Comparison of ENCODE assay signal across 25 cellular contexts in genomic region chr2:98777076-98777475, GRCh38.
"Had no signal": no experiment of that assay in that cellular context is flagged by ENCODE, and none has a peak within 500 bp of the region (broad histone marks: within the 10 kb centered on the region; RNA-seq: fewer than 3 reads in every experiment).

No MANE protein-coding gene starts in this region.

- ATAC-seq: gastrocnemius medialis; heart left ventricle; left lobe of liver; natural killer cell treated with Interleukin-12 subunit alpha and Interleukin-12 subunit beta and Interleukin-15 and Interleukin-18, amount 100 ng/mL, for 72 hours; stimulated activated memory B cell treated with anti-CD40 and anti-IgM and Interleukin-4, amounts not matched to agents 10 μg/mL and 1 μg/mL and 100 μg/mL, for 72 hours; stimulated activated naive CD8-positive, alpha-beta T cell treated with anti-CD3 and anti-CD28 coated beads, Interleukin-15, Interleukin-2, amounts not matched to agents 100 U/mL and 50 U/mL, for 24 hours had no signal

- H3K4me2 ChIP-seq: hepatocyte had no signal

- H3K27ac ChIP-seq: coronary artery, gastrocnemius medialis, heart left ventricle, hepatocyte, right atrium auricular region, sigmoid colon, spleen, testis, tibial nerve, upper lobe of left lung had no signal

- DNase-seq: dermis blood vessel endothelial cell; effector memory CD4-positive, alpha-beta T cell; erythroblast; gastrocnemius medialis; heart left ventricle; kidney; mesenchymal stem cell; mucosa of descending colon; naive B cell; nucleus accumbens; sigmoid colon; spleen; stimulated activated CD4-positive, alpha-beta T cell treated with anti-CD3 and anti-CD28 coated beads, Interleukin-4, amount 100 ng/mL, for 4 hours; stimulated activated naive CD8-positive, alpha-beta T cell treated with anti-CD3 and anti-CD28 coated beads, Interleukin-15, Interleukin-2, amounts not matched to agents 100 U/mL and 50 U/mL, for 24 hours; substantia nigra; testis; upper lobe of left lung had no signal

- H3K27me3 ChIP-seq: gastrocnemius medialis, hepatocyte, right atrium auricular region, sigmoid colon, spleen, testis, tibial nerve, upper lobe of left lung had no signal

- H3K4me1 ChIP-seq: gastrocnemius medialis, sigmoid colon, tibial nerve had no signal

- H3K4me3 ChIP-seq: coronary artery, gastrocnemius medialis, heart left ventricle, hepatocyte, mucosa of descending colon, prostate gland, right atrium auricular region, sigmoid colon, spleen, testis, tibial nerve, upper lobe of left lung had no signal

- H3K36me3 ChIP-seq: gastrocnemius medialis, heart left ventricle, prostate gland, right atrium auricular region, sigmoid colon, spleen, tibial nerve, upper lobe of left lung had no signal

- H3K9me3 ChIP-seq: gastrocnemius medialis, prostate gland, sigmoid colon, testis had no signal
